ENCODE assay signal across 8 cellular contexts in the genomic region with DNA sequence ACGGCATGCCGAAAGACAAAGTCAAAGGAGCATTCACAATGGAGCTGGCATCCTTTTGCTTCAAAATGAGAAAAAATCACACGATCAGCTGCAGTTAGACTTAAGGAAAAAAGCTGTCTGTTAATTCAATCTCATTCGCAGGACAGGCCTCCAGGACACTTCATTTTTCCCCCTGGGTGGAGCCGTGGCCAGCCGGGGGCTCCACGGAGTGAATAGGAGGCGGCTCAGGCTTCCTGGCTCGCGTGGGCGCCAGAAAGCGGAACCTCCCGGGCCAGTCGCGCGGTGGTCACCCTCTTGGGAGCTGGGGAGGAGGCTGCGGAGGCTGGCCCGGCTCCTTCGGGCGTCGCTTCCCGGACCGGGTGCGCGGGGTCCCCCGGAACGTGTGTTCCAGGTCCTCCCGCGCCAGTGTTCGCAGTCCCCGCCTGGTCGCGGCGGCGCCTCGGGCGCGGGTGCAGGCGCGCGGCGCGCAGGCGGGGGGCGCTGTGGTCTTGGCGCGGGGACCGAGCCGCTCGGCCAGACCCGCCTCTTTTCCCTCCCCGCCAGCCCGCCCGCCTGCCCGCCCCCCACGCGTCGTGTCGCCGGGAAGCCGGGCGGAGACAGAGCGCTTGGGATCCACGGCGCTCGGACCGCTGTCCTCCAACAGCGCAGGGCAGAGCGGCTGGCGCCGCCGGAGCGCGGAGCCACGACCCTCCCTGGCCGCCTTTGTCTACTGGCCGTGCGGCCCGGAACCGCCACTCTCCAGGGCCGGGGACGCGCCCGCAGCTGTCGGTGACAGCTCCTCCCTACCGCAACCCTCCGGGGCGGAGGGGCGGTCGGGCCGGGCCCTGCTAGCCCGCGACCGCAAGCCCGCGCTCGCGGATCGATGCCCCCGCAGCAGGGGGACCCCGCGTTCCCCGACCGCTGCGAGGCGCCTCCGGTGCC. TPM values are rescaled to one million over a fixed set of nuclear protein-coding genes. Genes with fewer than 3 reads are reported as not detected.
DNase-seq lines count a peak whose midpoint lies in the region; ATAC-seq, FAIRE-seq and TF ChIP-seq lines count a peak whose summit lies in the region.

A gene (plus strand): TSS at position 599 of the 921 bp plus-strand sequence. CDS start 264 bp downstream, at position 863.

- H3K4me3 Mint-ChIP-seq in neural progenitor cell: peak within 1 kb of the TSS; percentile 94

- no peaks in the 10 kb centered on the region for H3K9me3 Mint-ChIP-seq in neural progenitor cell

- H3K27ac ChIP-seq in HL-60 (replicated peaks): peak within 1 kb of the TSS; percentile 76
- H3K27ac ChIP-seq in neural progenitor cell: peak within 1 kb of the TSS; percentile 2

- TF ChIP-seq CTCF in GM12873 (IDR thresholded peaks at IDR 0.05; ENCODE audit: insufficient read depth, low read depth, low read length, missing control alignments) (peak; percentile 23), HL-60 (IDR thresholded peaks at IDR 0.05; ENCODE audit: insufficient read depth, low read length) (no peak), neural progenitor cell (IDR thresholded peaks at IDR 0.05) (peak; percentile 65)

- FAIRE-seq in frontal cortex (lab: Jason Lieb, UNC): no peak

- peaks cover 5% of the 10 kb centered on the region for H3K27me3 Mint-ChIP-seq in neural progenitor cell (ENCODE audit: insufficient read depth, low read depth)

- ATAC-seq in GM18873 (IDR thresholded peaks at IDR 0.05; ENCODE audit: low FRiP score, unreplicated experiment): no peak

- no peaks in the 10 kb centered on the region for H3K36me3 ChIP-seq in neural progenitor cell

- DNase-seq in HL-60 (ENCODE audit: low read depth in 1 of 2, low spot score in 1 of 2) (peak; percentile 67 to 68), RKO (ENCODE audit: low spot score) (peak; percentile 32), frontal cortex (ENCODE audit: low spot score in 2 of 2) (peak; percentile 86 to 92), neural progenitor cell (ENCODE audit: low spot score) (peak; percentile 88), stromal cell of bone marrow (ENCODE audit: low read depth) (peak; percentile 9)
- peak; percentile 19 to 65 (median 31) for DNase-seq in activated naive CD4-positive, alpha-beta T cell (lab: John Stamatoyannopoulos, UW)

- H3K27me3 ChIP-seq in HL-60 (ENCODE audit: insufficient read depth, poor library complexity, severe bottlenecking) (no peaks in the 10 kb centered on the region), neural progenitor cell (peaks cover 8% of the 10 kb centered on the region)

- peaks cover 20% of the 10 kb centered on the region for H3K4me1 ChIP-seq in neural progenitor cell

- peak within 1 kb of the TSS; percentile 66 for H3K27ac Mint-ChIP-seq in neural progenitor cell

- peaks cover 29% of the 10 kb centered on the region for H3K4me1 Mint-ChIP-seq in neural progenitor cell

- H3K4me3 ChIP-seq in HL-60 (replicated peaks; ENCODE audit: insufficient read depth, low read length) (peak within 1 kb of the TSS; percentile 83), neural progenitor cell (peak within 1 kb of the TSS; percentile 96)

- H3K36me3 Mint-ChIP-seq in neural progenitor cell: peaks cover 8% of the 10 kb centered on the region

- no peaks in the 10 kb centered on the region for H3K9me3 ChIP-seq in neural progenitor cell (ENCODE audit: low read depth)

- peak within 1 kb of the TSS; percentile 93 for H3K4me2 ChIP-seq in neural progenitor cell

- peaks cover 37% of the 10 kb centered on the region for H4K20me1 ChIP-seq in neural progenitor cell (ENCODE audit: low read depth)

- peak within 1 kb of the TSS; percentile 96 for H2AFZ ChIP-seq in neural progenitor cell (replicated peaks)

- peaks cover 4% of the 10 kb centered on the region for H3F3A ChIP-seq in neural progenitor cell (ENCODE audit: low read depth)

- peak within 1 kb of the TSS; percentile 55 for H3K9ac ChIP-seq in neural progenitor cell

- H3K79me2 ChIP-seq in neural progenitor cell (ENCODE audit: low read depth): peaks cover 49% of the 10 kb centered on the region

RNA-seq across cellular contexts. Expression of the gene that starts here (rescaled TPM):
- total RNA-seq in frontal cortex: 46.1 TPM
- total RNA-seq in neural progenitor cell (ENCODE audit: low replicate concordance): 47.6 and 67.0 TPM in 2 replicates

Comparison
In these comparisons a context has a peak if more than half of its experiments do, and no peak if none do; other contexts are left out.
1. DNase-seq: peak in every context shown above with its lines; median percentile 89 in frontal cortex; 88 in neural progenitor cell; 68 in HL-60; 32 in RKO; 31 in activated naive CD4-positive, alpha-beta T cell; 9 in stromal cell of bone marrow.